Comparison of ENCODE assay signal across 14 cellular contexts in the genomic region with DNA sequence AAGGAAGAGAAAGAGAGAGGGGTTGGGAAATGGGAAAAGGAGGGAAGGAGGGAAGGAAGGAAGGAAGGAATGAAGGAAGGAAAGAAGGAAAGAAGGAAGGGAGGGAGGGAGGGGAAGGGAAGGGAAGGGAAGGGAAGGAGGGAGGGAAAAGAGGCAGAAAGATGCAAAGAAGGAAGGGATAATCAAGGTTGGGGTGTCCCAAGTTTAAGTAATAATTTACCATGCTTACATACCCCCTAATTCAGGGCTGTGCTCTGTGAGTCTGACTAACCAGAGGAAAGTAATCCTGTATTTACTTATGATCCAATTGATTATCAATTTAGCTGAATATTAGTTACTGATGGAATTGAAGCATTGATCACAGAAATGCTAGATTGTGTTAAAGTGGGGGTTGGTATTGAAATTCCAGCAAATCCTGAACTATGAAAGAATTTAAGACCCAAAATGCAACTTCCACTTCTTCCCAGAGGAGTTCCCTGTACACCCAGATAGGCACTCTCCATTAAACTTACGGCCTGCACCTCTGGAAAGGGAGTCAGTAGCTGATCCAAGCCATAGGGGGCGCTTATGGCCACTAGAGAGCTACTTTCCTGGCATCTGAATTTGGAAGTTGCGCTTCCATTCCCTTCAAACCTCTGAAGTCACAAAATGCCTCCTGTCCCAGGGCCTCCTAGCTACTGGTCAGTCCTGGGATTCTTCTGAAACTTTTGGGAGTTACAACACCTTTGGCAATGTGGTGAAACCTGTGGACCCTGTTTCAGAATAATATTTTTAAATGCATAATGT.
A peak's percentile ranks its signal among the peaks of the same experiment; 100 is the strongest.
DNase-seq lines count a peak whose midpoint lies in the region; ATAC-seq and TF ChIP-seq lines count a peak whose summit lies in the region.
"Had no signal": no experiment of that assay in that cellular context is flagged by ENCODE, and none has a peak within 500 bp of the region (broad histone marks: within the 10 kb centered on the region; RNA-seq: fewer than 3 reads in every experiment).

No MANE protein-coding gene starts in this region.

- H3K27me3 Mint-ChIP-seq in activated naive CD8-positive, alpha-beta T cell treated with anti-CD3 and anti-CD28 coated beads, Interleukin-2, amount 10 ng/mL, durations not matched to agents 7 days and 5 days, result no peaks in the 10 kb centered on the region
- no peaks in the 10 kb centered on the region for H3K27me3 Mint-ChIP-seq in activated naive CD8-positive, alpha-beta T cell treated with anti-CD3 and anti-CD28 coated beads for 36 hours
- no peaks in the 10 kb centered on the region for H3K27me3 Mint-ChIP-seq in type B pancreatic cell
- H3K27me3 Mint-ChIP-seq: central memory CD8-positive, alpha-beta T cell had no signal

- no peak for DNase-seq in activated naive CD8-positive, alpha-beta T cell treated with anti-CD3 and anti-CD28 coated beads, Interleukin-2, amount 10 ng/mL, durations not matched to agents 7 days and 5 days
- no peak for DNase-seq in activated naive CD8-positive, alpha-beta T cell treated with anti-CD3 and anti-CD28 coated beads for 36 hours
- DNase-seq in NCI-H345 treated with DMSO at 0.1 percent for 48 hours (lab: John Stamatoyannopoulos, UW; ENCODE audit: unreplicated experiment) (peak; percentile 9), fibroblast of pulmonary artery (ENCODE audit: low read depth) (no peak), type B pancreatic cell (ENCODE audit: extremely low spot score, unreplicated experiment) (peak; percentile 31), medulla oblongata (ENCODE audit: extremely low spot score) (no peak), left cardiac atrium (no peak)
- DNase-seq in NK-92 treated with Interleukin-12 subunit alpha and Interleukin-12 subunit beta, amount 100 ng/mL, for 24 hours (lab: John Stamatoyannopoulos, UW), result no peak
- DNase-seq: activated CD4-positive, alpha-beta T cell treated with anti-CD3 and anti-CD28 coated beads for 1 hour; activated effector memory CD4-positive, alpha-beta T cell treated with Interleukin-2 at 50 U/mL for 16 hours; stimulated activated CD4-positive, alpha-beta T cell treated with anti-CD3 and anti-CD28 coated beads, Interleukin-2, amount 100 ng/mL, for 48 hours had no signal

- peaks cover 2% of the 10 kb centered on the region for H3K4me1 Mint-ChIP-seq in activated naive CD8-positive, alpha-beta T cell treated with anti-CD3 and anti-CD28 coated beads, Interleukin-2, amount 10 ng/mL, durations not matched to agents 7 days and 5 days
- H3K4me1 Mint-ChIP-seq in activated naive CD8-positive, alpha-beta T cell treated with anti-CD3 and anti-CD28 coated beads for 36 hours, result peaks cover 5% of the 10 kb centered on the region
- peaks cover 5% of the 10 kb centered on the region for H3K4me1 Mint-ChIP-seq in type B pancreatic cell (ENCODE audit: unreplicated experiment)
- H3K4me1 Mint-ChIP-seq: central memory CD8-positive, alpha-beta T cell; memory B cell had no signal

- H3K9me3 Mint-ChIP-seq in activated naive CD8-positive, alpha-beta T cell treated with anti-CD3 and anti-CD28 coated beads, Interleukin-2, amount 10 ng/mL, durations not matched to agents 7 days and 5 days, result peaks cover 3% of the 10 kb centered on the region
- peaks cover 2% of the 10 kb centered on the region for H3K9me3 Mint-ChIP-seq in activated naive CD8-positive, alpha-beta T cell treated with anti-CD3 and anti-CD28 coated beads for 36 hours
- H3K9me3 Mint-ChIP-seq in type B pancreatic cell, result peaks cover 5% of the 10 kb centered on the region

- TF ChIP-seq CTCF in fibroblast of pulmonary artery (IDR thresholded peaks at IDR 0.05; ENCODE audit: low read length, missing control alignments) (peak; percentile 16), type B pancreatic cell (conservative IDR thresholded peaks at IDR 0.05) (peak; percentile 53)

- peak overlapping the region; percentile 25 for H3K27ac Mint-ChIP-seq in activated naive CD8-positive, alpha-beta T cell treated with anti-CD3 and anti-CD28 coated beads, Interleukin-2, amount 10 ng/mL, durations not matched to agents 7 days and 5 days
- H3K27ac Mint-ChIP-seq in activated naive CD8-positive, alpha-beta T cell treated with anti-CD3 and anti-CD28 coated beads for 36 hours, result no peak overlapping the region
- H3K27ac Mint-ChIP-seq in type B pancreatic cell, result no peak overlapping the region
- H3K27ac Mint-ChIP-seq: CD14-positive monocyte, memory B cell had no signal

- intact Hi-C loops in left cardiac atrium (cut with DNase I), result no loop called here

- no peak for ATAC-seq in activated naive CD8-positive, alpha-beta T cell treated with anti-CD3 and anti-CD28 coated beads, Interleukin-2, amount 10 ng/mL, durations not matched to agents 7 days and 5 days (ENCODE audit: low read depth)
- ATAC-seq in left cardiac atrium, result no peak

- POLR2A ChIA-PET in activated naive CD8-positive, alpha-beta T cell treated with anti-CD3 and anti-CD28 coated beads, Interleukin-2, amount 10 ng/mL, durations not matched to agents 7 days and 5 days (lab: Charles Lee), result no interaction called here

- no peak overlapping the region for H3K4me3 ChIP-seq in fibroblast of pulmonary artery (replicated peaks; ENCODE audit: low read depth, low read length)

- peaks cover 39% of the 10 kb centered on the region for H3K36me3 Mint-ChIP-seq in activated naive CD8-positive, alpha-beta T cell treated with anti-CD3 and anti-CD28 coated beads, Interleukin-2, amount 10 ng/mL, durations not matched to agents 7 days and 5 days
- peaks cover 41% of the 10 kb centered on the region for H3K36me3 Mint-ChIP-seq in activated naive CD8-positive, alpha-beta T cell treated with anti-CD3 and anti-CD28 coated beads for 36 hours
- peaks cover 14% of the 10 kb centered on the region for H3K36me3 Mint-ChIP-seq in type B pancreatic cell

- H3K4me3 Mint-ChIP-seq in activated naive CD8-positive, alpha-beta T cell treated with anti-CD3 and anti-CD28 coated beads, Interleukin-2, amount 10 ng/mL, durations not matched to agents 7 days and 5 days, result no peak overlapping the region
- no peak overlapping the region for H3K4me3 Mint-ChIP-seq in activated naive CD8-positive, alpha-beta T cell treated with anti-CD3 and anti-CD28 coated beads for 36 hours
- H3K4me3 Mint-ChIP-seq in type B pancreatic cell, result no peak overlapping the region
- H3K4me3 Mint-ChIP-seq: CD14-positive monocyte; central memory CD8-positive, alpha-beta T cell; memory B cell had no signal

Comparison
In these comparisons a context has a peak if more than half of its experiments do, and no peak if none do; other contexts are left out.
1. DNase-seq: peak in NCI-H345 treated with DMSO at 0.1 percent for 48 hours (single experiment) and type B pancreatic cell (single experiment); none in activated naive CD8-positive, alpha-beta T cell treated with anti-CD3 and anti-CD28 coated beads, Interleukin-2, amount 10 ng/mL, durations not matched to agents 7 days and 5 days (single experiment), activated naive CD8-positive, alpha-beta T cell treated with anti-CD3 and anti-CD28 coated beads for 36 hours (single experiment), fibroblast of pulmonary artery (single experiment), medulla oblongata (single experiment), NK-92 treated with Interleukin-12 subunit alpha and Interleukin-12 subunit beta, amount 100 ng/mL, for 24 hours (single experiment) and left cardiac atrium (single experiment).